In genomic region chr19:35716735-35716984, GRCh38 we compare ENCODE assay signal across 6 cellular contexts. TPM values are rescaled to one million over a fixed set of nuclear protein-coding genes. Genes with fewer than 3 reads are reported as not detected.
DNase-seq lines count a peak whose midpoint lies in the region; ATAC-seq lines count a peak whose summit lies in the region.

No MANE protein-coding gene starts in this region.

- no peaks in the 10 kb centered on the region for H3K9me3 Mint-ChIP-seq in activated naive CD8-positive, alpha-beta T cell treated with anti-CD3 and anti-CD28 coated beads for 36 hours

- H3K4me3 Mint-ChIP-seq in activated naive CD8-positive, alpha-beta T cell treated with anti-CD3 and anti-CD28 coated beads for 36 hours, result peak overlapping the region; percentile 93

- peaks cover 41% of the 10 kb centered on the region for H3K4me1 Mint-ChIP-seq in activated naive CD8-positive, alpha-beta T cell treated with anti-CD3 and anti-CD28 coated beads for 36 hours

- H3K27ac Mint-ChIP-seq in activated naive CD8-positive, alpha-beta T cell treated with anti-CD3 and anti-CD28 coated beads for 36 hours, result peak overlapping the region; percentile 98

- peaks cover 65% of the 10 kb centered on the region for H3K36me3 Mint-ChIP-seq in activated naive CD8-positive, alpha-beta T cell treated with anti-CD3 and anti-CD28 coated beads for 36 hours

- ATAC-seq in Right ventricle myocardium inferior, result no peak
- no peak for ATAC-seq in left ventricle myocardium superior
- no peak for ATAC-seq in left colon

- H3K27me3 Mint-ChIP-seq in activated naive CD8-positive, alpha-beta T cell treated with anti-CD3 and anti-CD28 coated beads for 36 hours, result peaks cover 16% of the 10 kb centered on the region

- DNase-seq in Right ventricle myocardium inferior (ENCODE audit: missing footprints), result peak; percentile 88
- no peak for DNase-seq in left ventricle myocardium superior
- no peak for DNase-seq in activated naive CD8-positive, alpha-beta T cell treated with anti-CD3 and anti-CD28 coated beads for 36 hours
- DNase-seq in middle frontal gyrus (ENCODE audit: extremely low spot score, low spot score), result peak; percentile 6
- no peak for DNase-seq in left colon
- no peak for DNase-seq in mesenteric fat pad (ENCODE audit: low spot score)

- intact Hi-C loops in Right ventricle myocardium inferior (cut with DNase I), result loop anchor here (1.0 kb wide), 2 partner anchors 14 to 41 kb away; partner anchors contain the start of gene HSPB6
- intact Hi-C loops in left ventricle myocardium superior (cut with micrococcal nuclease), result no loop called here
- intact Hi-C loops in left colon (cut with DNase I, micrococcal nuclease), result loop anchor here in 1 of 2 donors (10.0 kb wide), 1 partner anchor 172 kb away; the partner anchor contains the start of gene TMEM147

RNA-seq across cellular contexts. Expression of gene KMT2B, which starts 1.1 kb away (rescaled TPM):
- total RNA-seq in Right ventricle myocardium inferior (12.7 TPM), left ventricle myocardium superior (15.8 TPM), left colon (10 to 100 TPM; 34.8 to 40.1 TPM), mesenteric fat pad (33.5 TPM)
- 10 to 100 TPM; 42.2 to 45.5 TPM for total RNA-seq in activated naive CD8-positive, alpha-beta T cell treated with anti-CD3 and anti-CD28 coated beads for 36 hours

RNA-seq across cellular contexts. Expression of gene ZBTB32, which starts 12.3 kb away (rescaled TPM):
- not detected for total RNA-seq in Right ventricle myocardium inferior
- total RNA-seq in left ventricle myocardium superior, result not detected
- total RNA-seq in activated naive CD8-positive, alpha-beta T cell treated with anti-CD3 and anti-CD28 coated beads for 36 hours, result 100 to 1,000 TPM; 220 to 238 TPM
- 1 to 10 TPM in 1 of 2 donors, under 1 TPM in 1; 0.15 to 1.1 TPM for total RNA-seq in left colon
- not detected for total RNA-seq in mesenteric fat pad

RNA-seq across cellular contexts. Expression of gene IGFLR1, which starts 25.6 kb away (rescaled TPM):
- total RNA-seq in Right ventricle myocardium inferior (5.1 TPM), left ventricle myocardium superior (3.2 TPM), left colon (1 to 10 TPM; 4.1 to 7.7 TPM), mesenteric fat pad (10.8 TPM)
- 10 to 100 TPM; 79.2 to 80.6 TPM for total RNA-seq in activated naive CD8-positive, alpha-beta T cell treated with anti-CD3 and anti-CD28 coated beads for 36 hours

RNA-seq across cellular contexts. Expression of gene U2AF1L4, which starts 28.6 kb away (rescaled TPM):
- total RNA-seq in Right ventricle myocardium inferior, result 19.5 TPM
- 18.4 TPM for total RNA-seq in left ventricle myocardium superior
- 10 to 100 TPM; 42.3 to 43.9 TPM for total RNA-seq in activated naive CD8-positive, alpha-beta T cell treated with anti-CD3 and anti-CD28 coated beads for 36 hours
- total RNA-seq in left colon, result 10 to 100 TPM; 14.5 to 17.3 TPM
- total RNA-seq in mesenteric fat pad, result 12.8 TPM

RNA-seq across cellular contexts. Expression of gene PSENEN, which starts 28.8 kb away (rescaled TPM):
- total RNA-seq in Right ventricle myocardium inferior (44.7 TPM), left ventricle myocardium superior (41.3 TPM), left colon (10 to 100 TPM; 82.2 to 86.0 TPM), mesenteric fat pad (66.8 TPM)
- total RNA-seq in activated naive CD8-positive, alpha-beta T cell treated with anti-CD3 and anti-CD28 coated beads for 36 hours, result 10 to 100 TPM; 38.5 to 41.6 TPM

Comparison
In these comparisons a context has a peak if more than half of its experiments do, and no peak if none do; other contexts are left out.
1. DNase-seq: peak in Right ventricle myocardium inferior (single experiment) and middle frontal gyrus (single experiment); none in left ventricle myocardium superior (single experiment), activated naive CD8-positive, alpha-beta T cell treated with anti-CD3 and anti-CD28 coated beads for 36 hours (single experiment), left colon (0 of 2) and mesenteric fat pad (single experiment).
2. RNA of gene ZBTB32, which starts 12.3 kb away (total RNA-seq): 220 to 238 TPM in activated naive CD8-positive, alpha-beta T cell treated with anti-CD3 and anti-CD28 coated beads for 36 hours; 0.15 to 1.1 TPM in left colon, not detected in mesenteric fat pad (single experiment), not detected in Right ventricle myocardium inferior (single experiment) and not detected in left ventricle myocardium superior (single experiment); every median in the first group is over 100 times any median in the second.